21 cellular contexts compared by ENCODE assay signal in the genomic region with DNA sequence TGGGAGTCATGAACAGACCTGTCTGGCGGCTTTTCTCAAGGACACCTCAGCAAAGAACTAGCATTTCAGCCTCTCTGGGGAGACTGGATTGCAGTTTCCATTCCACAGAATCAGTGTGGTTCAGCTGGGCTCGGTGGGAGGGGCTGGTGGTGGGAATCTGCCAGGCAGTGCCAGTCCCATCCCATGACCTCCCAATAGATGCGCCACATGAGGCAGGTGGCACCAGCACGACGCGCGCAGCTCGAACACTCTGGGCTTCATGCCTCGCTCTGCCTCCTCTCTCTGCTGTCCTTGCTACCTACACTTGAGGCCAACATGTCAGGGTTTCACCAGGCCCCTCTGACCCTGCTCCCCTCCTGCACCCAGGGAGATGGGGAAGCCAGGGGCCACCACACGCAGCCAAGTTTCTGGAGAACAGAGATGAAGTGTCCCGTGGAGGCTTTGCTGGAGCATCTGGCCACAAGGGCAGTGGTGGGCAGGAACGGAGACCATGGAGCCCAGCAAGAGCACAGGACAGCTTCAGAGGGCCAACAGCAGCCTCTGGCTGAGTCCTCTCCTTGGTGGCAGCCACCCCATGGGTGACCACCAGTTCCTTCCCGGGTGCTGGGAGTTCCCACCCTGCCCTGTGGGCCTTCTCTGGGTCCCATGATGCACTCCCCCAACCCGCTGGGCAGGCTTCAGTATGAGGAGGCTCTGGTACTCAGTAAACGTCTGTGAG. TPM values are rescaled to one million over a fixed set of nuclear protein-coding genes. Genes with fewer than 3 reads are reported as not detected.
DNase-seq lines count a peak whose midpoint lies in the region; ATAC-seq, FAIRE-seq and TF ChIP-seq lines count a peak whose summit lies in the region.
"Had no signal": no experiment of that assay in that cellular context is flagged by ENCODE, and none has a peak within 500 bp of the region (broad histone marks: within the 10 kb centered on the region; RNA-seq: fewer than 3 reads in every experiment).

No MANE protein-coding gene starts in this region.

- H3K27ac ChIP-seq in angular gyrus (ENCODE audit: low read depth, low read length) = peak overlapping the region; percentile 98
- H3K27ac ChIP-seq: WERI-Rb-1 had no signal

- no peak for FAIRE-seq in HTR-8/SVneo (lab: Jason Lieb, UNC)
- FAIRE-seq: G401.6 had no signal

- H3K4me1 ChIP-seq in mucosa of descending colon (ENCODE audit: low read depth) = no peaks in the 10 kb centered on the region

- DNase-seq in H7 (peak; percentile 38), hypothalamus (lab: John Stamatoyannopoulos, UW) (peak in 40 of 51 donors; percentile 4 to 92 (median 64)), putamen (ENCODE audit: low spot score) (peak; percentile 83), SKM-1 (lab: John Stamatoyannopoulos, UW; ENCODE audit: unreplicated experiment) (no peak), HTR-8/SVneo (ENCODE audit: insufficient read length, low spot score) (no peak), mucosa of descending colon (no peak)
- DNase-seq: activated naive CD4-positive, alpha-beta T cell treated with anti-CD3 and anti-CD28 coated beads, Interleukin-2, amount 10 ng/mL, durations not matched to agents 7 days and 5 days; AML-193; foreskin fibroblast; NCI-H1092; NCI-H2171; OCI-M1; SHP77 treated with DMSO at 0.1 percent for 48 hours; stimulated activated naive CD8-positive, alpha-beta T cell treated with anti-CD3 and anti-CD28 coated beads, Interleukin-15, Interleukin-2, amounts not matched to agents 100 U/mL and 50 U/mL, for 24 hours; T-helper 2 cell; WERI-Rb-1 had no signal

- peaks cover 13% of the 10 kb centered on the region; the same call in 1 of the 2 replicates for H3K27me3 ChIP-seq in H7 (ENCODE audit: control insufficient read depth, insufficient read depth, low read length)

- ATAC-seq in mucosa of descending colon (no peak), GM18907 (IDR thresholded peaks at IDR 0.05; ENCODE audit: unreplicated experiment) (no peak)
- ATAC-seq: left lobe of liver; sciatic nerve; stimulated activated naive CD8-positive, alpha-beta T cell treated with anti-CD3 and anti-CD28 coated beads, Interleukin-15, Interleukin-2, amounts not matched to agents 100 U/mL and 50 U/mL, for 24 hours had no signal

- H3K9me3 ChIP-seq in mucosa of descending colon = no peaks in the 10 kb centered on the region

- no peak for TF ChIP-seq CTCF in mucosa of descending colon (IDR thresholded peaks at IDR 0.05)

- intact Hi-C loops in mucosa of descending colon (cut with DNase I, micrococcal nuclease) = no loop called here

- no peaks in the 10 kb centered on the region for H3K36me3 ChIP-seq in H7 (replicated peaks; ENCODE audit: control insufficient read depth, insufficient read depth, low read length)
- H3K36me3 ChIP-seq in mucosa of descending colon (ENCODE audit: low read depth) = no peaks in the 10 kb centered on the region

- no peak overlapping the region for H3K4me3 ChIP-seq in H7 (ENCODE audit: insufficient read depth, low read depth, low read length)
- H3K4me3 ChIP-seq in mucosa of descending colon = no peak overlapping the region

RNA-seq across cellular contexts. Expression of gene NACAD, which starts 2.3 kb away (rescaled TPM):
- total RNA-seq in H7 (2014; rRNA removed; shearing (Covaris generic)) = 1.5 and 1.7 TPM in 2 replicates
- total RNA-seq in mucosa of descending colon = 10 to 100 TPM in 1 of 3 donors, 1 to 10 TPM in 1, under 1 TPM in 1; 0.49 to 14.5 (median 1.2) TPM

RNA-seq across cellular contexts. Expression of gene TBRG4, which starts 25.0 kb away (rescaled TPM):
- total RNA-seq in H7 (2014; rRNA removed; shearing (Covaris generic)) = 234 and 238 TPM in 2 replicates
- 100 to 1,000 TPM in 1 of 3 donors, 10 to 100 TPM in 2; 84.0 to 122 (median 85.6) TPM for total RNA-seq in mucosa of descending colon

Comparison
In these comparisons a context has a peak if more than half of its experiments do, and no peak if none do; other contexts are left out.
1. DNase-seq: peak in H7 (single experiment), hypothalamus (40 of 51) and putamen (single experiment); none in SKM-1 (single experiment), HTR-8/SVneo (single experiment) and mucosa of descending colon (0 of 3).